ENCODE assay signal across 28 cellular contexts in genomic region chr3:18044191-18044590, GRCh38.
"Had no signal": no experiment of that assay in that cellular context is flagged by ENCODE, and none has a peak within 500 bp of the region (broad histone marks: within the 10 kb centered on the region; RNA-seq: fewer than 3 reads in every experiment).

No MANE protein-coding gene starts in this region.

- H3K9ac ChIP-seq: neural progenitor cell, parathyroid adenoma had no signal

- H3K27ac ChIP-seq: neural progenitor cell, ovary, parathyroid adenoma, psoas muscle, skin epidermis, spleen, suprapubic skin, testis, tibial artery, transverse colon, upper lobe of right lung, uterus had no signal

- ATAC-seq: natural killer cell; psoas muscle; right cardiac atrium; sciatic nerve; stimulated activated memory B cell treated with anti-CD40 and anti-IgM and Interleukin-4, amounts not matched to agents 10 μg/mL and 1 μg/mL and 100 μg/mL, for 72 hours; stimulated activated naive CD8-positive, alpha-beta T cell treated with anti-CD3 and anti-CD28 coated beads, Interleukin-15, amount 100 ng/mL, for 72 hours; stimulated activated naive CD8-positive, alpha-beta T cell treated with anti-CD3 and anti-CD28 coated beads, Interleukin-15, Interleukin-2, amounts not matched to agents 100 U/mL and 50 U/mL, for 24 hours; upper lobe of right lung had no signal

- H3K4me3 ChIP-seq: neural progenitor cell, ovary, psoas muscle, skin epidermis, smooth muscle cell, spleen, suprapubic skin, testis, tibial artery, transverse colon, upper lobe of right lung, uterus had no signal

- H3K9me3 ChIP-seq: ovary, psoas muscle, spleen, suprapubic skin, testis, tibial artery, transverse colon, upper lobe of right lung, uterus had no signal

- H3K4me2 ChIP-seq: neural progenitor cell, smooth muscle cell had no signal

- H3K4me1 ChIP-seq: neural progenitor cell, parathyroid adenoma, psoas muscle, spleen, suprapubic skin, testis, tibial artery, transverse colon, upper lobe of right lung, uterus had no signal

- H3K79me2 ChIP-seq: parathyroid adenoma had no signal

- H2AFZ ChIP-seq: neural progenitor cell, parathyroid adenoma had no signal

- H3K27me3 ChIP-seq: neural progenitor cell, ovary, spleen, suprapubic skin, testis, tibial artery, transverse colon, upper lobe of right lung, uterus had no signal

- DNase-seq: natural killer cell; occipital lobe; ovary; posterior cingulate gyrus; psoas muscle; right cardiac atrium; spleen; stimulated activated CD4-positive, alpha-beta T cell treated with anti-CD3 and anti-CD28 coated beads, Interleukin-12 subunit alpha, Interleukin-12 subunit beta, amount 100 ng/mL, for 4 hours; stimulated activated CD4-positive, alpha-beta T cell treated with anti-CD3 and anti-CD28 coated beads, Interleukin-1b, Interleukin-23, amount 100 ng/mL, for 48 hours; stimulated activated CD4-positive, alpha-beta T cell treated with anti-CD3 and anti-CD28 coated beads, Interleukin-4, amount 100 ng/mL, for 1 hour; stimulated activated CD4-positive, alpha-beta T cell treated with anti-CD3 and anti-CD28 coated beads, Interleukin-4, amount 100 ng/mL, for 4 hours; stimulated activated CD8-positive, alpha-beta memory T cell treated with anti-CD3 and anti-CD28 coated beads, Interleukin-4, amount 100 ng/mL, for 48 hours; stimulated activated naive CD4-positive, alpha-beta T cell; stimulated activated naive CD8-positive, alpha-beta T cell treated with anti-CD3 and anti-CD28 coated beads, Interleukin-15, amount 100 ng/mL, for 72 hours; stimulated activated naive CD8-positive, alpha-beta T cell treated with anti-CD3 and anti-CD28 coated beads, Interleukin-15, Interleukin-2, amounts not matched to agents 100 U/mL and 50 U/mL, for 24 hours; substantia nigra; testis; tibial artery; transverse colon; upper lobe of right lung; uterus had no signal

- H3K36me3 ChIP-seq: neural progenitor cell, ovary, spleen, suprapubic skin, tibial artery, transverse colon, upper lobe of right lung, uterus had no signal
